In genomic region chr1:192952646-192953045, GRCh38 we compare ENCODE assay signal across 20 cellular contexts.
DNase-seq lines count a peak whose midpoint lies in the region; ATAC-seq and TF ChIP-seq lines count a peak whose summit lies in the region.
"Had no signal": no experiment of that assay in that cellular context is flagged by ENCODE, and none has a peak within 500 bp of the region (broad histone marks: within the 10 kb centered on the region; RNA-seq: fewer than 3 reads in every experiment).

No MANE protein-coding gene starts in this region.

- no peak overlapping the region for H3K27ac Mint-ChIP-seq in CD4-positive, alpha-beta memory T cell
- H3K27ac Mint-ChIP-seq: activated CD4-positive, alpha-beta T cell treated with anti-CD3 and anti-CD28 coated beads for 36 hours; B cell; nephron progenitor cell had no signal

- H3K4ac ChIP-seq in IMR-90 (ENCODE audit: low read depth, low read length), result no peak overlapping the region

- H3K4me2 ChIP-seq in IMR-90 (ENCODE audit: low read depth, low read length), result no peak overlapping the region

- POLR2A ChIA-PET in IMR-90 (lab: Charles Lee; ENCODE audit: unreplicated experiment), result no interaction called here
- POLR2A ChIA-PET in CD4-positive, alpha-beta memory T cell (lab: Charles Lee; ENCODE audit: partially characterized antibody), result no interaction called here

- no peaks in the 10 kb centered on the region for H3K27me3 ChIP-seq in IMR-90 (ENCODE audit: control insufficient read depth, insufficient read depth, low read length)
- H3K27me3 ChIP-seq in CD4-positive, alpha-beta memory T cell (ENCODE audit: insufficient read depth, low read length), result no peaks in the 10 kb centered on the region
- H3K27me3 ChIP-seq: dorsolateral prefrontal cortex, spleen, upper lobe of left lung had no signal

- dilution Hi-C loops in IMR-90 (cut with HindIII; ENCODE audit: low sequenced_read_pairs, unreplicated experiment), result no loop called here

- BruUV-seq in IMR-90 (replicated peaks; lab: Mats Ljungman, UMichigan), result no TSS peak

- H3K4me1 ChIP-seq in IMR-90 (ENCODE audit: control insufficient read depth, insufficient read depth, low read length), result peaks cover 3% of the 10 kb centered on the region; the same call in 1 of the 2 replicates
- H3K4me1 ChIP-seq in CD4-positive, alpha-beta memory T cell (ENCODE audit: insufficient read depth, low read length), result no peaks in the 10 kb centered on the region
- H3K4me1 ChIP-seq: psoas muscle, upper lobe of left lung had no signal

- no peaks in the 10 kb centered on the region for H4K20me1 ChIP-seq in IMR-90 (ENCODE audit: insufficient read depth, low read length)

- peak overlapping the region in 1 of 2 experiments; percentile 39; a peak in 1 of 4 replicates for H4K8ac ChIP-seq in IMR-90 (ENCODE audit: low read depth in 2 of 2, low read length in 2 of 2)

- H2BK120ac ChIP-seq in IMR-90 (ENCODE audit: low read depth, low read length), result no peak overlapping the region

- CTCF ChIA-PET in IMR-90 (lab: Yijun Ruan, JAX), result no interaction called here
- CTCF ChIA-PET in CD4-positive, alpha-beta memory T cell (lab: Charles Lee; ENCODE audit: partially characterized antibody), result no interaction called here

- H3K23ac ChIP-seq in IMR-90 (ENCODE audit: low read depth, low read length), result no peak overlapping the region

- DNase-seq in IMR-90, result peak; percentile 33
- DNase-seq in amniotic epithelial cell (ENCODE audit: low read depth), result peak; percentile 55
- DNase-seq in fibroblast of mammary gland (ENCODE audit: low read depth), result peak; percentile 47
- DNase-seq in skeletal muscle cell (ENCODE audit: low read depth), result peak; percentile 15
- no peak for DNase-seq in activated CD4-positive, alpha-beta T cell treated with anti-CD3 and anti-CD28 coated beads, Interleukin-2, amount 50 U/mL, for 4 hours
- no peak for DNase-seq in CD4-positive, alpha-beta memory T cell
- DNase-seq: activated CD4-positive, alpha-beta T cell treated with anti-CD3 and anti-CD28 coated beads for 36 hours; activated effector memory CD4-positive, alpha-beta T cell treated with Interleukin-2 at 50 U/mL for 16 hours; NCI-H1436; NCI-H2171 treated with DMSO at 0.1 percent for 48 hours; NCI-H526 treated with DMSO at 0.1 percent for 48 hours; nephron progenitor cell; psoas muscle; spleen; stimulated activated CD4-positive, alpha-beta T cell treated with anti-CD3 and anti-CD28 coated beads, Interleukin-4, amount 100 ng/mL, for 24 hours had no signal

- H3K4me3 Mint-ChIP-seq in CD4-positive, alpha-beta memory T cell, result no peak overlapping the region
- H3K4me3 Mint-ChIP-seq: activated CD4-positive, alpha-beta T cell treated with anti-CD3 and anti-CD28 coated beads for 36 hours; B cell; nephron progenitor cell had no signal

- TF ChIP-seq POLR2A in IMR-90 (IDR thresholded peaks at IDR 0.05; ENCODE audit: low read depth, low read length), result no peak

- H2AFZ ChIP-seq in IMR-90 (replicated peaks; ENCODE audit: low read length, poor library complexity), result no peak overlapping the region

- H3K56ac ChIP-seq in IMR-90 (ENCODE audit: extremely low read depth, insufficient read depth, low read length), result no peak overlapping the region

- H4K5ac ChIP-seq in IMR-90 (ENCODE audit: low read depth, low read length), result no peak overlapping the region

- H3K18ac ChIP-seq in IMR-90 (ENCODE audit: low read depth, low read length), result no peak overlapping the region

- no peak overlapping the region for H3K9ac ChIP-seq in IMR-90 (ENCODE audit: low read depth, low read length)

- no CpG with 5 or more reads among the region's 2 CpGs for WGBS in IMR-90 (ENCODE audit: extremely low coverage in 2 of 2, insufficient read length in 1 of 2), 2 experiments

- H3K14ac ChIP-seq in IMR-90 (replicated peaks; ENCODE audit: low read depth, low read length), result 0 out of 2 replicates have a peak overlapping the region, but pooled peaks have one; percentile 4

- H3K4me3 ChIP-seq in IMR-90 (ENCODE audit: insufficient read depth, low read depth, low read length) (no peak overlapping the region), fibroblast of mammary gland (ENCODE audit: control insufficient read depth, low read depth, low read length) (no peak overlapping the region), skeletal muscle cell (ENCODE audit: low read depth, low read length) (no peak overlapping the region)
- no peak overlapping the region for H3K4me3 ChIP-seq in CD4-positive, alpha-beta memory T cell (ENCODE audit: low read length in 2 of 2)
- H3K4me3 ChIP-seq: dorsolateral prefrontal cortex, psoas muscle, spleen, upper lobe of left lung had no signal

- in situ Hi-C loops in IMR-90 (cut with MboI; ENCODE audit: low sequenced_read_pairs), result no loop called here

- H4K91ac ChIP-seq in IMR-90 (ENCODE audit: insufficient read depth, low read depth, low read length), result no peak overlapping the region

- no peak overlapping the region for H2BK15ac ChIP-seq in IMR-90 (ENCODE audit: low read depth, low read length)

- no peaks in the 10 kb centered on the region for H3K79me1 ChIP-seq in IMR-90 (ENCODE audit: low read depth in 1 of 2, low read length in 2 of 2)

- no peak for TF ChIP-seq RAD21 in IMR-90 (IDR thresholded peaks at IDR 0.05; ENCODE audit: low read length)

- no peaks in the 10 kb centered on the region for H3K9me3 Mint-ChIP-seq in CD4-positive, alpha-beta memory T cell
- H3K9me3 Mint-ChIP-seq: nephron progenitor cell had no signal

- H3K9me3 ChIP-seq in IMR-90 (ENCODE audit: control insufficient read depth, insufficient read depth, low read length), result no peaks in the 10 kb centered on the region
- H3K9me3 ChIP-seq in CD4-positive, alpha-beta memory T cell (ENCODE audit: control insufficient read depth in 1 of 2, low read length in 2 of 2), result no peaks in the 10 kb centered on the region
- H3K9me3 ChIP-seq: psoas muscle, spleen, upper lobe of left lung had no signal

- no peak overlapping the region for H2BK20ac ChIP-seq in IMR-90 (ENCODE audit: low read depth, low read length)

- no peak overlapping the region for H2AK9ac ChIP-seq in IMR-90 (replicated peaks; ENCODE audit: low read depth, low read length, poor library complexity)

- ATAC-seq in IMR-90 (ENCODE audit: low read depth) (no peak), GM19351 (IDR thresholded peaks at IDR 0.05; ENCODE audit: unreplicated experiment) (no peak), GM18517 (IDR thresholded peaks at IDR 0.05; ENCODE audit: unreplicated experiment) (no peak)

- no peaks in the 10 kb centered on the region for H3K4me1 Mint-ChIP-seq in CD4-positive, alpha-beta memory T cell
- H3K4me1 Mint-ChIP-seq: activated CD4-positive, alpha-beta T cell treated with anti-CD3 and anti-CD28 coated beads for 36 hours; nephron progenitor cell had no signal

- no peaks in the 10 kb centered on the region for H3K36me3 ChIP-seq in IMR-90 (ENCODE audit: control insufficient read depth, insufficient read depth, low read length)
- H3K36me3 ChIP-seq in CD4-positive, alpha-beta memory T cell (ENCODE audit: insufficient read depth, low read length), result no peaks in the 10 kb centered on the region
- H3K36me3 ChIP-seq: upper lobe of left lung had no signal

- intact Hi-C loops in IMR-90 (cut with micrococcal nuclease), result loop anchor here (5.0 kb wide), 1 partner anchor 50 kb away; no protein-coding TSS in a partner anchor
- intact Hi-C loops in CD4-positive, alpha-beta memory T cell (cut with micrococcal nuclease), result no loop called here

- TF ChIP-seq CTCF in IMR-90 (conservative IDR thresholded peaks at IDR 0.05; ENCODE audit: low read depth, low read length) (no peak), fibroblast of mammary gland (conservative IDR thresholded peaks at IDR 0.05; ENCODE audit: control insufficient read depth, insufficient read depth, low read depth, low read length) (no peak)

- H3K27me3 Mint-ChIP-seq in CD4-positive, alpha-beta memory T cell, result no peaks in the 10 kb centered on the region
- H3K27me3 Mint-ChIP-seq: activated CD4-positive, alpha-beta T cell treated with anti-CD3 and anti-CD28 coated beads for 36 hours; B cell had no signal

- peaks cover 2 to 24% of the 10 kb centered on the region in 2 donors for H3K36me3 Mint-ChIP-seq in CD4-positive, alpha-beta memory T cell

- H2BK5ac ChIP-seq in IMR-90 (ENCODE audit: low read depth, low read length, poor library complexity, severe bottlenecking), result no peak overlapping the region

- H3K9me1 ChIP-seq in IMR-90 (ENCODE audit: insufficient read depth, low read length), result no peaks in the 10 kb centered on the region; the same call in 1 of the 2 replicates

- H3K27ac ChIP-seq in IMR-90 (ENCODE audit: insufficient read depth, low read length), result no peak overlapping the region
- H3K27ac ChIP-seq in CD4-positive, alpha-beta memory T cell (ENCODE audit: low read depth, low read length), result no peak overlapping the region
- H3K27ac ChIP-seq: psoas muscle, upper lobe of left lung had no signal

- no peak overlapping the region for H2AK5ac ChIP-seq in IMR-90 (ENCODE audit: low read depth, low read length)

TF ChIP-seq in IMR-90, 13 proteins besides CTCF, POLR2A, EP300 and RAD21 (continues in another document):
- TF ChIP-seq RFX5 (IDR thresholded peaks at IDR 0.05; ENCODE audit: low read depth, low read length), result no peak
- no peak for TF ChIP-seq RCOR1 (IDR thresholded peaks at IDR 0.05; ENCODE audit: insufficient replicate concordance, low read length)
- no peak for TF ChIP-seq BHLHE40 (IDR thresholded peaks at IDR 0.05; ENCODE audit: low read depth, low read length)
- TF ChIP-seq MXI1 (IDR thresholded peaks at IDR 0.05; ENCODE audit: borderline replicate concordance, low read depth, low read length), result no peak
- TF ChIP-seq NFE2L2 (IDR thresholded peaks at IDR 0.05; ENCODE audit: low read depth, low read length), result no peak
- TF ChIP-seq MAFK (IDR thresholded peaks at IDR 0.05; ENCODE audit: low read depth, low read length), result no peak
- TF ChIP-seq USF2 (IDR thresholded peaks at IDR 0.05; ENCODE audit: low read depth, low read length), result no peak
- TF ChIP-seq FOS (IDR thresholded peaks at IDR 0.05; ENCODE audit: low read depth, low read length), result no peak
- no peak for TF ChIP-seq CHD1 (IDR thresholded peaks at IDR 0.05; ENCODE audit: low read depth, low read length)
- no peak for TF ChIP-seq SMC3 (IDR thresholded peaks at IDR 0.05; ENCODE audit: low read depth, low read length)
- no peak for TF ChIP-seq MAZ (IDR thresholded peaks at IDR 0.05; ENCODE audit: borderline replicate concordance, low read depth, low read length)

Comparison
In these comparisons a context has a peak if more than half of its experiments do, and no peak if none do; other contexts are left out.
1. DNase-seq: peak in IMR-90 (single experiment), amniotic epithelial cell (single experiment), fibroblast of mammary gland (single experiment) and skeletal muscle cell (single experiment); none in activated CD4-positive, alpha-beta T cell treated with anti-CD3 and anti-CD28 coated beads, Interleukin-2, amount 50 U/mL, for 4 hours (0 of 2) and CD4-positive, alpha-beta memory T cell (0 of 5).